ENCODE assay signal across 34 cellular contexts in the genomic region with DNA sequence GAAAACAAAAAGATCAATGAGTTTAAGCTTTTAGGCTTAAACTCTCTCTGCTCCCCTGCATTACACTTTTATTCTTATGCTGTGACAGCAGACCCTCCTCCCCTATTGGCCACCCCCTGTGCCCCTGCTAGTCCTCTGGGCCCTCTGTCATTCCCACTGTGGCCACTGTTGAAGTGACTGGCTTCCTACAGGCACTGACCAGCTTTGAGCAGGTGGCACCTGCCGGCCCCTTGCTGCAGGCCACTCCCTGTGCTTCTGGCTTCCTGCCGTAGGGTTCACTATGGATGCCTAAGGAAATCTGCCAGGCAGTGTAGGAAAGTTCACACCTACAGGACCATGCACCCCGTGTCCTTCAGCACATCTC.
"Had no signal": no experiment of that assay in that cellular context is flagged by ENCODE, and none has a peak within 500 bp of the region (broad histone marks: within the 10 kb centered on the region; RNA-seq: fewer than 3 reads in every experiment).

No MANE protein-coding gene starts in this region.

- H3K9ac ChIP-seq: SK-N-SH had no signal

- H3K27ac ChIP-seq: Peyer's patch, SJSA1, VCaP had no signal

- H3K4me2 ChIP-seq: SK-N-SH had no signal

- H3K4me1 ChIP-seq: Peyer's patch, SJSA1 had no signal

- H3K27me3 ChIP-seq: Peyer's patch, SJSA1 had no signal

- H3K4me3 ChIP-seq: Peyer's patch, SJSA1 had no signal

- H3K36me3 ChIP-seq: Peyer's patch, SJSA1 had no signal

- FAIRE-seq: bronchial epithelial cell had no signal

- H3K9me3 ChIP-seq: Peyer's patch, SJSA1, SK-N-SH had no signal

- DNase-seq: activated CD4-positive, alpha-beta memory T cell treated with anti-CD3 and anti-CD28 coated beads, Interleukin-2, amount 10 ng/mL, durations not matched to agents 7 days and 5 days; activated CD4-positive, alpha-beta T cell treated with anti-CD3 and anti-CD28 coated beads for 1 hour; activated CD4-positive, alpha-beta T cell treated with anti-CD3 and anti-CD28 coated beads for 48 hours; activated CD4-positive, CD25-positive, alpha-beta regulatory T cell; activated CD8-positive, alpha-beta memory T cell treated with anti-CD3 and anti-CD28 coated beads for 24 hours; activated CD8-positive, alpha-beta memory T cell treated with anti-CD3 and anti-CD28 coated beads, Interleukin-2, amount 10 ng/mL, durations not matched to agents 7 days and 5 days; activated CD8-positive, alpha-beta memory T cell treated with anti-CD3 and anti-CD28 coated beads, Interleukin-2, amount 50 U/mL, for 48 hours; activated effector memory CD4-positive, alpha-beta T cell treated with Interleukin-2 at 50 U/mL for 16 hours; activated naive CD4-positive, alpha-beta T cell treated with anti-CD3 and anti-CD28 coated beads, Interleukin-2, amount 10 ng/mL, durations not matched to agents 7 days and 5 days; activated naive CD8-positive, alpha-beta T cell treated with anti-CD3 and anti-CD28 coated beads, Interleukin-2, amount 50 U/mL, for 24 hours; activated T-cell treated with anti-CD3 and anti-CD28 coated beads, Interleukin-2, amount 50 U/mL, for 48 hours; anterior cingulate cortex; caudate nucleus; cerebellar nuclear complex; MM.1S; MV-4-11; NCI-H1092; NCI-H1436 treated with DMSO at 0.1 percent for 48 hours; NCI-H1694 treated with DMSO at 0.1 percent for 48 hours; NCI-H2029; NCI-H2171; NCI-H510A; NCI-H526; PC-3; Peyer's patch; RPMI8226; SHP77 treated with DMSO at 0.1 percent for 48 hours; SK-N-SH; T-cell; T-helper 2 cell; T-helper 9 cell had no signal
